In genomic region chr19:45514376-45515051, GRCh38 we compare ENCODE assay signal across 1 cellular context.
TF ChIP-seq lines count a peak whose summit lies in the region.

No MANE protein-coding gene starts in this region.

TF ChIP-seq in HEK293, 187 proteins besides CTCF, POLR2A, EP300 and RAD21 (continued from another document):
- peak; percentile 54; the same call in 1 of the 2 replicates for TF ChIP-seq ZFP69B (tag by site-specific recombination; IDR thresholded peaks at IDR 0.05)
- peak; percentile 49 for TF ChIP-seq KLF1 (tag by site-specific recombination; IDR thresholded peaks at IDR 0.05)
- TF ChIP-seq ZNF768 (tag by site-specific recombination; IDR thresholded peaks at IDR 0.05), result peak; percentile 84
- no peak for TF ChIP-seq ZNF423 (tag by site-specific recombination; IDR thresholded peaks at IDR 0.05)
- TF ChIP-seq ZSCAN5A (tag by site-specific recombination; IDR thresholded peaks at IDR 0.05), result no peak
- no peak for TF ChIP-seq ZNF501 (tag by site-specific recombination; IDR thresholded peaks at IDR 0.05)
- TF ChIP-seq GLI2 (tag by site-specific recombination; IDR thresholded peaks at IDR 0.05; ENCODE audit: borderline replicate concordance, low read depth), result no peak
- TF ChIP-seq, protein P1, sequence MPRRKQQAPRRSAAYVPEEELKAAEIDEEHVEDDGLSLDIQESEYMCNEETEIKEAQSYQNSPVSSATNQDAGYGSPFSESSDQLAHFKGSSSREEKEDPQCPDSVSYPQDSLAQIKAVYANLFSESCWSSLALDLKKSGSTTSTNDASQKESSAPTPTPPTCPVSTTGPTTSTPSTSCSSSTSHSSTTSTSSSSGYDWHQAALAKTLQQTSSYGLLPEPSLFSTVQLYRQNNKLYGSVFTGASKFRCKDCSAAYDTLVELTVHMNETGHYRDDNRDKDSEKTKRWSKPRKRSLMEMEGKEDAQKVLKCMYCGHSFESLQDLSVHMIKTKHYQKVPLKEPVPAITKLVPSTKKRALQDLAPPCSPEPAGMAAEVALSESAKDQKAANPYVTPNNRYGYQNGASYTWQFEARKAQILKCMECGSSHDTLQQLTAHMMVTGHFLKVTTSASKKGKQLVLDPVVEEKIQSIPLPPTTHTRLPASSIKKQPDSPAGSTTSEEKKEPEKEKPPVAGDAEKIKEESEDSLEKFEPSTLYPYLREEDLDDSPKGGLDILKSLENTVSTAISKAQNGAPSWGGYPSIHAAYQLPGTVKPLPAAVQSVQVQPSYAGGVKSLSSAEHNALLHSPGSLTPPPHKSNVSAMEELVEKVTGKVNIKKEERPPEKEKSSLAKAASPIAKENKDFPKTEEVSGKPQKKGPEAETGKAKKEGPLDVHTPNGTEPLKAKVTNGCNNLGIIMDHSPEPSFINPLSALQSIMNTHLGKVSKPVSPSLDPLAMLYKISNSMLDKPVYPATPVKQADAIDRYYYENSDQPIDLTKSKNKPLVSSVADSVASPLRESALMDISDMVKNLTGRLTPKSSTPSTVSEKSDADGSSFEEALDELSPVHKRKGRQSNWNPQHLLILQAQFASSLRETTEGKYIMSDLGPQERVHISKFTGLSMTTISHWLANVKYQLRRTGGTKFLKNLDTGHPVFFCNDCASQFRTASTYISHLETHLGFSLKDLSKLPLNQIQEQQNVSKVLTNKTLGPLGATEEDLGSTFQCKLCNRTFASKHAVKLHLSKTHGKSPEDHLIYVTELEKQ (tag by site-specific recombination; IDR thresholded peaks at IDR 0.05; ENCODE audit: borderline replicate concordance), result no peak
TF ChIP-seq in HEK293: peak in this region for 7.
